16 cellular contexts compared by ENCODE assay signal in the genomic region with DNA sequence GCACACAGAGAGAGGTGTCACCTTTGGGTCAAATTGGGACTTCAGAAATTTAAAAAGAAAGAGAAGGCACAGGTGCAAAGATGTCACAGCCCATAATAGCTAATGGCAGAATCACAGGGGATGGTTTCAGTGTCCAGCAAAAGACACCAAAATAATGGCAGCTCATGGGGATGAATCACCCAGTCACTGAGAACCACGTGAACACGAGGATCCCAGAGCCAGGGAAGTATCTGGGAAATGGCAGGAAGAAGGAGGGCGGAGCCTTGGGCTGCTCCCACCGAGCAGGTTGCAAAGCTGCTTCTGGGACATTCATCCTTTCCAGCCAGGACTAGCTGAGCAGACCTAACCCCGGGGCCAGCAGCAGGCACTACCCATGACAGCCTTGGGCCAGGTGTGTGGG. TPM values are rescaled to one million over a fixed set of nuclear protein-coding genes. Genes with fewer than 3 reads are reported as not detected.
A peak's percentile ranks its signal among the peaks of the same experiment; 100 is the strongest.
DNase-seq lines count a peak whose midpoint lies in the region; ATAC-seq and TF ChIP-seq lines count a peak whose summit lies in the region.
"Had no signal": no experiment of that assay in that cellular context is flagged by ENCODE, and none has a peak within 500 bp of the region (broad histone marks: within the 10 kb centered on the region; RNA-seq: fewer than 3 reads in every experiment).

No MANE protein-coding gene starts in this region.

- dilution Hi-C loops in IMR-90 (cut with HindIII; ENCODE audit: low sequenced_read_pairs, unreplicated experiment): no loop called here

- H3K9me3 ChIP-seq in IMR-90 (ENCODE audit: control insufficient read depth, insufficient read depth, low read length) (peaks cover 2% of the 10 kb centered on the region; the same call in 1 of the 2 replicates), neural progenitor cell (ENCODE audit: low read depth) (peaks cover 2% of the 10 kb centered on the region)

- H3K4me1 Mint-ChIP-seq in neural progenitor cell: peaks cover 42% of the 10 kb centered on the region
- H3K4me1 Mint-ChIP-seq: activated naive CD8-positive, alpha-beta T cell treated with anti-CD3 and anti-CD28 coated beads, Interleukin-2, amount 50 U/mL, for 24 hours; CD14-positive monocyte; stimulated activated naive CD8-positive, alpha-beta T cell treated with anti-CD3 and anti-CD28 coated beads, Interleukin-15, amount 100 ng/mL, for 72 hours had no signal

- in situ Hi-C loops in IMR-90 (cut with MboI; ENCODE audit: low sequenced_read_pairs): no loop called here

- H3K27me3 Mint-ChIP-seq in neural progenitor cell (ENCODE audit: insufficient read depth, low read depth): peaks cover 6% of the 10 kb centered on the region
- H3K27me3 Mint-ChIP-seq: stimulated activated naive CD8-positive, alpha-beta T cell treated with anti-CD3 and anti-CD28 coated beads, Interleukin-15, amount 100 ng/mL, for 72 hours had no signal

- H2AK9ac ChIP-seq in IMR-90 (replicated peaks; ENCODE audit: low read depth, low read length, poor library complexity): no peak overlapping the region

- H3F3A ChIP-seq in neural progenitor cell (ENCODE audit: low read depth): peaks cover 29% of the 10 kb centered on the region

- H2BK5ac ChIP-seq in IMR-90 (ENCODE audit: low read depth, low read length, poor library complexity, severe bottlenecking): no peak overlapping the region

- peaks cover 12% of the 10 kb centered on the region; the same call in 1 of the 2 replicates for H3K27me3 ChIP-seq in IMR-90 (ENCODE audit: control insufficient read depth, insufficient read depth, low read length)
- peaks cover 22% of the 10 kb centered on the region for H3K27me3 ChIP-seq in neural progenitor cell
- H3K27me3 ChIP-seq: spleen had no signal

- H3K23ac ChIP-seq in IMR-90 (ENCODE audit: low read depth, low read length): no peak overlapping the region

- no peak overlapping the region for H2AK5ac ChIP-seq in IMR-90 (ENCODE audit: low read depth, low read length)

- no peak for ATAC-seq in IMR-90 (ENCODE audit: low read depth)
- no peak for ATAC-seq in HG03045 (IDR thresholded peaks at IDR 0.05; ENCODE audit: unreplicated experiment)
- ATAC-seq in HG03571 (IDR thresholded peaks at IDR 0.05; ENCODE audit: unreplicated experiment): no peak
- no peak for ATAC-seq in GM21447 (IDR thresholded peaks at IDR 0.05; ENCODE audit: unreplicated experiment)
- ATAC-seq: activated naive CD8-positive, alpha-beta T cell treated with anti-CD3 and anti-CD28 coated beads, Interleukin-2, amount 50 U/mL, for 24 hours; activated T-cell treated with anti-CD3 and anti-CD28 coated beads, Interleukin-2, amount 50 U/mL, for 4 hours; Right ventricle myocardium inferior; stimulated activated naive CD8-positive, alpha-beta T cell treated with anti-CD3 and anti-CD28 coated beads, Interleukin-15, amount 100 ng/mL, for 72 hours had no signal

- H4K91ac ChIP-seq in IMR-90 (ENCODE audit: insufficient read depth, low read depth, low read length): no peak overlapping the region

- H3K27ac Mint-ChIP-seq in neural progenitor cell: no peak overlapping the region
- H3K27ac Mint-ChIP-seq: activated naive CD8-positive, alpha-beta T cell treated with anti-CD3 and anti-CD28 coated beads, Interleukin-2, amount 50 U/mL, for 24 hours; CD14-positive monocyte; stimulated activated naive CD8-positive, alpha-beta T cell treated with anti-CD3 and anti-CD28 coated beads, Interleukin-15, amount 100 ng/mL, for 72 hours had no signal

- no peaks in the 10 kb centered on the region for H3K9me1 ChIP-seq in IMR-90 (ENCODE audit: insufficient read depth, low read length)

- TF ChIP-seq CTCF in IMR-90 (conservative IDR thresholded peaks at IDR 0.05; ENCODE audit: low read depth, low read length) (no peak), neural progenitor cell (IDR thresholded peaks at IDR 0.05) (no peak)

- H2BK15ac ChIP-seq in IMR-90 (ENCODE audit: low read depth, low read length): no peak overlapping the region

- no peak overlapping the region for H2BK20ac ChIP-seq in IMR-90 (ENCODE audit: low read depth, low read length)

- H3K79me2 ChIP-seq in neural progenitor cell (ENCODE audit: low read depth): no peaks in the 10 kb centered on the region
- H3K79me2 ChIP-seq: parathyroid adenoma had no signal

- no peak overlapping the region for H2BK120ac ChIP-seq in IMR-90 (ENCODE audit: low read depth, low read length)

- H3K79me1 ChIP-seq in IMR-90 (ENCODE audit: low read depth in 1 of 2, low read length in 2 of 2): no peaks in the 10 kb centered on the region

- intact Hi-C loops in IMR-90 (cut with micrococcal nuclease): no loop called here

- H3K4me1 ChIP-seq in IMR-90 (ENCODE audit: control insufficient read depth, insufficient read depth, low read length) (no peaks in the 10 kb centered on the region; the same call in 1 of the 2 replicates), neural progenitor cell (peaks cover 28% of the 10 kb centered on the region)
- H3K4me1 ChIP-seq: parathyroid adenoma, spleen had no signal

- no peak for TF ChIP-seq RAD21 in IMR-90 (IDR thresholded peaks at IDR 0.05; ENCODE audit: low read length)

- no peak overlapping the region for H4K8ac ChIP-seq in IMR-90 (ENCODE audit: low read depth in 2 of 2, low read length in 2 of 2)

- BruUV-seq in IMR-90 (replicated peaks; lab: Mats Ljungman, UMichigan): no TSS peak

- no peak overlapping the region for H3K27ac ChIP-seq in IMR-90 (ENCODE audit: insufficient read depth, low read length)
- H3K27ac ChIP-seq in neural progenitor cell: no peak overlapping the region
- H3K27ac ChIP-seq: parathyroid adenoma, spleen had no signal

- POLR2A ChIA-PET in IMR-90 (lab: Charles Lee; ENCODE audit: unreplicated experiment): no interaction called here

- H3K4me2 ChIP-seq in IMR-90 (ENCODE audit: low read depth, low read length) (no peak overlapping the region), neural progenitor cell (no peak overlapping the region)

- no CpG with 5 or more reads among the region's 5 CpGs for WGBS in IMR-90 (ENCODE audit: extremely low coverage in 2 of 2, insufficient read length in 1 of 2), 2 experiments

- H3K4me3 Mint-ChIP-seq in neural progenitor cell: peak overlapping the region; percentile 15
- H3K4me3 Mint-ChIP-seq: activated naive CD8-positive, alpha-beta T cell treated with anti-CD3 and anti-CD28 coated beads, Interleukin-2, amount 50 U/mL, for 24 hours; activated T-cell treated with anti-CD3 and anti-CD28 coated beads, Interleukin-2, amount 50 U/mL, for 4 hours; CD14-positive monocyte; stimulated activated naive CD8-positive, alpha-beta T cell treated with anti-CD3 and anti-CD28 coated beads, Interleukin-15, amount 100 ng/mL, for 72 hours had no signal

- no peak overlapping the region for H3K18ac ChIP-seq in IMR-90 (ENCODE audit: low read depth, low read length)

- H3K4me3 ChIP-seq in IMR-90 (ENCODE audit: insufficient read depth, low read depth, low read length) (no peak overlapping the region), neural progenitor cell (no peak overlapping the region)
- H3K4me3 ChIP-seq: spleen had no signal

- H3K9ac ChIP-seq in IMR-90 (ENCODE audit: low read depth, low read length) (no peak overlapping the region), neural progenitor cell (no peak overlapping the region)
- H3K9ac ChIP-seq: parathyroid adenoma had no signal

- H4K20me1 ChIP-seq in IMR-90 (ENCODE audit: insufficient read depth, low read length) (no peaks in the 10 kb centered on the region), neural progenitor cell (ENCODE audit: low read depth) (peaks cover 35% of the 10 kb centered on the region)

- peak overlapping the region; percentile 33 for H2AFZ ChIP-seq in IMR-90 (replicated peaks; ENCODE audit: low read length, poor library complexity)
- H2AFZ ChIP-seq in neural progenitor cell (replicated peaks): no peak overlapping the region
- H2AFZ ChIP-seq: parathyroid adenoma had no signal

- H3K4ac ChIP-seq in IMR-90 (ENCODE audit: low read depth, low read length): no peak overlapping the region

- no peaks in the 10 kb centered on the region for H3K36me3 ChIP-seq in IMR-90 (ENCODE audit: control insufficient read depth, insufficient read depth, low read length)
- H3K36me3 ChIP-seq in neural progenitor cell: peaks cover 3% of the 10 kb centered on the region

- CTCF ChIA-PET in IMR-90 (lab: Yijun Ruan, JAX): interaction anchor here (1.0 kb wide), 1 partner anchor 13 kb away, joined by 3 read pairs; no protein-coding TSS in a partner anchor

- no peak overlapping the region for H3K56ac ChIP-seq in IMR-90 (ENCODE audit: extremely low read depth, insufficient read depth, low read length)

- H3K14ac ChIP-seq in IMR-90 (replicated peaks; ENCODE audit: low read depth, low read length): no peak overlapping the region

- H3K36me3 Mint-ChIP-seq in neural progenitor cell: peaks cover 30% of the 10 kb centered on the region
- H3K36me3 Mint-ChIP-seq: CD14-positive monocyte had no signal

- H3K9me3 Mint-ChIP-seq in neural progenitor cell: peaks cover 11% of the 10 kb centered on the region
- H3K9me3 Mint-ChIP-seq: activated naive CD8-positive, alpha-beta T cell treated with anti-CD3 and anti-CD28 coated beads, Interleukin-2, amount 50 U/mL, for 24 hours had no signal

- no peak for TF ChIP-seq POLR2A in IMR-90 (IDR thresholded peaks at IDR 0.05; ENCODE audit: low read depth, low read length)

- DNase-seq in DMS53 (lab: John Stamatoyannopoulos, UW) (peak; percentile 83), IMR-90 (peak; percentile 10), astrocyte of the hippocampus (ENCODE audit: low read depth, low spot score) (peak; percentile 30), neural progenitor cell (ENCODE audit: low spot score) (no peak), OCI-M1 (lab: John Stamatoyannopoulos, UW) (no peak)
- DNase-seq: activated naive CD8-positive, alpha-beta T cell treated with anti-CD3 and anti-CD28 coated beads, Interleukin-2, amount 50 U/mL, for 24 hours; activated T-cell treated with anti-CD3 and anti-CD28 coated beads, Interleukin-2, amount 50 U/mL, for 4 hours; MM.1S; spleen; stimulated activated naive CD8-positive, alpha-beta T cell treated with anti-CD3 and anti-CD28 coated beads, Interleukin-15, amount 100 ng/mL, for 72 hours had no signal

- no peak overlapping the region for H4K5ac ChIP-seq in IMR-90 (ENCODE audit: low read depth, low read length)

TF ChIP-seq in IMR-90, 13 proteins besides CTCF, POLR2A, EP300 and RAD21:
- TF ChIP-seq CHD1 (IDR thresholded peaks at IDR 0.05; ENCODE audit: low read depth, low read length): no peak
- TF ChIP-seq, protein P1, sequence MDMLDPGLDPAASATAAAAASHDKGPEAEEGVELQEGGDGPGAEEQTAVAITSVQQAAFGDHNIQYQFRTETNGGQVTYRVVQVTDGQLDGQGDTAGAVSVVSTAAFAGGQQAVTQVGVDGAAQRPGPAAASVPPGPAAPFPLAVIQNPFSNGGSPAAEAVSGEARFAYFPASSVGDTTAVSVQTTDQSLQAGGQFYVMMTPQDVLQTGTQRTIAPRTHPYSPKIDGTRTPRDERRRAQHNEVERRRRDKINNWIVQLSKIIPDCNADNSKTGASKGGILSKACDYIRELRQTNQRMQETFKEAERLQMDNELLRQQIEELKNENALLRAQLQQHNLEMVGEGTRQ (IDR thresholded peaks at IDR 0.05; ENCODE audit: low read depth, low read length): peak; percentile 31; the same call in 1 of the 2 replicates
TF ChIP-seq in IMR-90: peak in this region for 1.

RNA-seq across cellular contexts. Expression of a gene that starts 45.6 kb away (rescaled TPM):
- 19.0 and 21.7 TPM in 2 replicates for total RNA-seq in IMR-90 (2012; rRNA removed)
- polyA plus RNA-seq in IMR-90 (2012; rRNA removed): 32.7 and 36.4 TPM in 2 replicates
- polyA plus RNA-seq in IMR-90 (2012; cell fraction: cytosol; rRNA removed): 20.9 and 21.6 TPM in 2 replicates
- polyA plus RNA-seq in IMR-90 (2012; cell fraction: nucleus; rRNA removed; ENCODE audit: low replicate concordance): 124 and 170 TPM in 2 replicates
- total RNA-seq in neural progenitor cell (ENCODE audit: low replicate concordance): 66.9 and 70.1 TPM in 2 replicates

Comparison
In these comparisons a context has a peak if more than half of its experiments do, and no peak if none do; other contexts are left out.
1. DNase-seq: peak in DMS53 (single experiment), IMR-90 (single experiment) and astrocyte of the hippocampus (single experiment); none in neural progenitor cell (single experiment) and OCI-M1 (single experiment).